Comparison of ENCODE assay signal across 8 cellular contexts in the genomic region with DNA sequence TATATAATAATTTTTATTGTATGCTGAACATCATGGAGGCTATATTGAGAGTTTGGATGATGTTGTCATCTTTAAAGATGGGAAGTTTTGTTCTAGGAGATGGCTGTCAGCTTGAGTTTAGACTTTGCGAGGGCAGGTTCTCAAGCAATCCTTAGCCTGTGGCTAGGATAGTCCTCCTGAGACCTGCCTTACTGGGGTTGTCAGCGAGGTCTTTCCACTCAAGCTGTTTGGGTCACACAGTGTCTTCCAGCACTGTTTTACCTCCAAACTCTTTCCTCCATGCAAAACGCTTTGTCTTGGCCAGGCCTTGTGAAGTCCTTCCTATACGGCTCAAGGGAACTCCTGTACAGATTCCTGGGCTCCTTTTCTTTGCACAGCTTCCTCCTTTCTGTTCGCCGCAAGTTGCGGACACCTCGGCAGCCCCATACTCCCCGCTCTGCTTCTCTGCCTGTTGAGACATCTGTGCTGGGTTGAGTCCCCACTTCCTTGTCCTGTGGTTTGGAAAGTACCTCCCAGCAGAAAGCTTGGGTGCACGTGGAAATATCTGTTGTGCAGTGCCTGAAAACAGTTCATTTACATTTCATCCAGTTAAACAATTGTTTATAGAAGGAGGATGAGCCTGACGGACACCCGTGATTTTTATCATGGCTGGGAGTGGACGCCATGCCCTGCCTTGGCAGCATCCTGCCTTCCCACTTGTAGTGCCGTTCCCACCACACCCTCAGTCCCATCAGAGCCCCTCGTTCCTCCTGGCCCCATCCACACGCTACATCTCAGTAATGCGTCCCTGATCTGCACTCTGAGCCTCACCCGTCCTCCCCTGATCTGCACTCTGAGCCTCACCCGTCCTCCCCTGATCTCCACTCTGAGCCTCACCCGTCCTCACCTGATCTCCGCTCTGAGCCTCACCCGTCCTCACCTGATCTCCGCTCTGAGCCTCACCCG. TPM values are rescaled to one million over a fixed set of nuclear protein-coding genes. Genes with fewer than 3 reads are reported as not detected.
DNase-seq lines count a peak whose midpoint lies in the region; ATAC-seq and TF ChIP-seq lines count a peak whose summit lies in the region.

No MANE protein-coding gene starts in this region.

- H3K27ac Mint-ChIP-seq in chondrocyte (ENCODE audit: unreplicated experiment), result no peak overlapping the region

- no peak for TF ChIP-seq CTCF in BE2C (IDR thresholded peaks at IDR 0.05; ENCODE audit: low read depth, low read length)
- no peak for TF ChIP-seq CTCF in chondrocyte (IDR thresholded peaks at IDR 0.05)

- no peaks in the 10 kb centered on the region for H3K36me3 Mint-ChIP-seq in chondrocyte (ENCODE audit: low read depth)

- H3K36me3 ChIP-seq in BE2C, result no peaks in the 10 kb centered on the region

- peaks cover 62% of the 10 kb centered on the region for H3K27me3 ChIP-seq in BE2C

- H3K9me3 Mint-ChIP-seq in chondrocyte (ENCODE audit: low read depth), result peaks cover 13% of the 10 kb centered on the region

- no peaks in the 10 kb centered on the region for H3K4me1 Mint-ChIP-seq in chondrocyte (ENCODE audit: low read depth)

- H3K4me1 ChIP-seq in BE2C, result no peaks in the 10 kb centered on the region

- DNase-seq in BE2C (peak; percentile 1), T-helper 2 cell (peak in 4 of 5 experiments; percentile 26 to 87 (median 44)), chondrocyte (ENCODE audit: low spot score) (peak; percentile 64), mesenteric fat pad (ENCODE audit: low spot score) (no peak), HuH-7 (ENCODE audit: low spot score) (no peak), NCI-H1105 (lab: John Stamatoyannopoulos, UW) (no peak)
- peak in 2 of 3 donors; percentile 27 to 28 for DNase-seq in stimulated activated CD4-positive, alpha-beta T cell treated with anti-CD3 and anti-CD28 coated beads, TNF-alpha, amount 100 ng/mL, for 1 hour (ENCODE audit: low read depth in 3 of 3, low spot score in 1 of 3)

- H3K4me3 ChIP-seq in BE2C (ENCODE audit: low read depth, low read length), result no peak overlapping the region

- H3K4me3 Mint-ChIP-seq in chondrocyte (ENCODE audit: unreplicated experiment), result no peak overlapping the region

- ATAC-seq in GM21825 (IDR thresholded peaks at IDR 0.05; ENCODE audit: unreplicated experiment), result peak; percentile 55

- H3K27me3 Mint-ChIP-seq in chondrocyte (ENCODE audit: low read depth), result peaks cover 45% of the 10 kb centered on the region

- H3K9me3 ChIP-seq in BE2C, result no peaks in the 10 kb centered on the region

RNA-seq across cellular contexts. Expression of gene CBFA2T3, which starts 55.0 kb away (rescaled TPM):
- not detected for polyA plus RNA-seq in BE2C (2012; ENCODE audit: insufficient read depth, insufficient read length, low read depth)
- total RNA-seq in chondrocyte, result 0.23 TPM in 1 of 3 replicates, not detected in the others
- 8.5 TPM for total RNA-seq in mesenteric fat pad

Comparison
In these comparisons a context has a peak if more than half of its experiments do, and no peak if none do; other contexts are left out.
1. DNase-seq: peak in BE2C (single experiment), T-helper 2 cell (4 of 5), chondrocyte (single experiment) and stimulated activated CD4-positive, alpha-beta T cell treated with anti-CD3 and anti-CD28 coated beads, TNF-alpha, amount 100 ng/mL, for 1 hour (2 of 3); none in mesenteric fat pad (single experiment), HuH-7 (single experiment) and NCI-H1105 (single experiment).